18 cellular contexts compared by ENCODE assay signal in genomic region chr1:10271869-10272268, GRCh38.
"Had no signal": no experiment of that assay in that cellular context is flagged by ENCODE, and none has a peak within 500 bp of the region (broad histone marks: within the 10 kb centered on the region; RNA-seq: fewer than 3 reads in every experiment).

No MANE protein-coding gene starts in this region.

- H3K4me3 Mint-ChIP-seq: activated CD4-positive, alpha-beta memory T cell treated with anti-CD3 and anti-CD28 coated beads for 36 hours; activated naive CD4-positive, alpha-beta T cell treated with anti-CD3 and anti-CD28 coated beads, Interleukin-2, amount 10 ng/mL, durations not matched to agents 7 days and 5 days; activated naive CD8-positive, alpha-beta T cell treated with anti-CD3 and anti-CD28 coated beads, Interleukin-2, amount 50 U/mL, for 24 hours; naive thymus-derived CD8-positive, alpha-beta T cell; neural progenitor cell; stimulated activated naive CD8-positive, alpha-beta T cell treated with anti-CD3 and anti-CD28 coated beads, Interleukin-15, amount 100 ng/mL, for 72 hours; T-helper 1 cell treated with Interleukin-12 subunit alpha and Interleukin-12 subunit beta and Interleukin-4 antibody, amounts not matched to agents 30 μg/mL and 1 μg/mL, for 36 hours had no signal

- H3K4me2 ChIP-seq: neural progenitor cell had no signal

- H3K9me3 Mint-ChIP-seq: activated CD4-positive, alpha-beta memory T cell treated with anti-CD3 and anti-CD28 coated beads for 36 hours; activated naive CD4-positive, alpha-beta T cell treated with anti-CD3 and anti-CD28 coated beads, Interleukin-2, amount 10 ng/mL, durations not matched to agents 7 days and 5 days; activated naive CD8-positive, alpha-beta T cell treated with anti-CD3 and anti-CD28 coated beads, Interleukin-2, amount 50 U/mL, for 24 hours; naive thymus-derived CD8-positive, alpha-beta T cell; neural progenitor cell; stimulated activated naive CD8-positive, alpha-beta T cell treated with anti-CD3 and anti-CD28 coated beads, Interleukin-15, amount 100 ng/mL, for 72 hours; T-helper 1 cell treated with Interleukin-12 subunit alpha and Interleukin-12 subunit beta and Interleukin-4 antibody, amounts not matched to agents 30 μg/mL and 1 μg/mL, for 36 hours had no signal

- DNase-seq: activated CD4-positive, alpha-beta memory T cell treated with anti-CD3 and anti-CD28 coated beads for 36 hours; activated CD4-positive, alpha-beta T cell treated with anti-CD3 and anti-CD28 coated beads for 48 hours; activated effector memory CD4-positive, alpha-beta T cell treated with anti-CD3 and anti-CD28 coated beads, Interleukin-2, amount 50 U/mL, for 16 hours; activated naive CD4-positive, alpha-beta T cell treated with anti-CD3 and anti-CD28 coated beads, Interleukin-2, amount 10 ng/mL, durations not matched to agents 7 days and 5 days; activated naive CD8-positive, alpha-beta T cell treated with anti-CD3 and anti-CD28 coated beads, Interleukin-2, amount 50 U/mL, for 24 hours; heart left ventricle; naive thymus-derived CD8-positive, alpha-beta T cell; stimulated activated CD4-positive, alpha-beta T cell treated with anti-CD3 and anti-CD28 coated beads, Interleukin-12 subunit alpha, Interleukin-12 subunit beta, amount 100 ng/mL, for 4 hours; stimulated activated CD4-positive, alpha-beta T cell treated with anti-CD3 and anti-CD28 coated beads, Interleukin-4, amount 100 ng/mL, for 4 hours; stimulated activated naive CD8-positive, alpha-beta T cell treated with anti-CD3 and anti-CD28 coated beads, Interleukin-15, amount 100 ng/mL, for 72 hours; tibial artery had no signal

- H3K27ac Mint-ChIP-seq: activated CD4-positive, alpha-beta memory T cell treated with anti-CD3 and anti-CD28 coated beads for 36 hours; activated naive CD4-positive, alpha-beta T cell treated with anti-CD3 and anti-CD28 coated beads, Interleukin-2, amount 10 ng/mL, durations not matched to agents 7 days and 5 days; activated naive CD8-positive, alpha-beta T cell treated with anti-CD3 and anti-CD28 coated beads, Interleukin-2, amount 50 U/mL, for 24 hours; neural progenitor cell; stimulated activated naive CD8-positive, alpha-beta T cell treated with anti-CD3 and anti-CD28 coated beads, Interleukin-15, amount 100 ng/mL, for 72 hours; T-helper 1 cell treated with Interleukin-12 subunit alpha and Interleukin-12 subunit beta and Interleukin-4 antibody, amounts not matched to agents 30 μg/mL and 1 μg/mL, for 36 hours had no signal

- ATAC-seq: activated naive CD8-positive, alpha-beta T cell treated with anti-CD3 and anti-CD28 coated beads, Interleukin-2, amount 50 U/mL, for 24 hours; gastroesophageal sphincter; heart left ventricle; stimulated activated naive CD8-positive, alpha-beta T cell treated with anti-CD3 and anti-CD28 coated beads, Interleukin-15, amount 100 ng/mL, for 72 hours had no signal

- H3K27me3 ChIP-seq: esophagus muscularis mucosa, gastroesophageal sphincter, heart left ventricle, neural progenitor cell, right atrium auricular region, tibial artery had no signal

- H3K36me3 ChIP-seq: neural progenitor cell, prostate gland had no signal

- H3K9me3 ChIP-seq: esophagus muscularis mucosa, gastroesophageal sphincter, heart left ventricle, prostate gland, right atrium auricular region, tibial artery had no signal

- H3K4me1 Mint-ChIP-seq: activated naive CD8-positive, alpha-beta T cell treated with anti-CD3 and anti-CD28 coated beads, Interleukin-2, amount 50 U/mL, for 24 hours; neural progenitor cell; stimulated activated naive CD8-positive, alpha-beta T cell treated with anti-CD3 and anti-CD28 coated beads, Interleukin-15, amount 100 ng/mL, for 72 hours had no signal

- H2AFZ ChIP-seq: neural progenitor cell had no signal

- H3K27me3 Mint-ChIP-seq: activated CD4-positive, alpha-beta memory T cell treated with anti-CD3 and anti-CD28 coated beads for 36 hours; activated naive CD4-positive, alpha-beta T cell treated with anti-CD3 and anti-CD28 coated beads, Interleukin-2, amount 10 ng/mL, durations not matched to agents 7 days and 5 days; activated naive CD8-positive, alpha-beta T cell treated with anti-CD3 and anti-CD28 coated beads, Interleukin-2, amount 50 U/mL, for 24 hours; naive thymus-derived CD8-positive, alpha-beta T cell; stimulated activated naive CD8-positive, alpha-beta T cell treated with anti-CD3 and anti-CD28 coated beads, Interleukin-15, amount 100 ng/mL, for 72 hours had no signal

- H3K4me3 ChIP-seq: esophagus muscularis mucosa, gastroesophageal sphincter, heart left ventricle, lung, neural progenitor cell, prostate gland, right atrium auricular region, tibial artery had no signal

- H3K4me1 ChIP-seq: neural progenitor cell, prostate gland, right atrium auricular region, tibial artery had no signal

- H3K27ac ChIP-seq: esophagus muscularis mucosa, gastroesophageal sphincter, prostate gland, right atrium auricular region, tibial artery had no signal
